ENCODE assay signal across 18 cellular contexts in genomic region chrX:118179161-118179560, GRCh38.
DNase-seq lines count a peak whose midpoint lies in the region; ATAC-seq, FAIRE-seq and TF ChIP-seq lines count a peak whose summit lies in the region.
"Had no signal": no experiment of that assay in that cellular context is flagged by ENCODE, and none has a peak within 500 bp of the region (broad histone marks: within the 10 kb centered on the region; RNA-seq: fewer than 3 reads in every experiment).

No MANE protein-coding gene starts in this region.

- H2AFZ ChIP-seq in astrocyte (ENCODE audit: low read depth, low read length) = no peak overlapping the region

- H3K4me3 Mint-ChIP-seq in astrocyte (ENCODE audit: unreplicated experiment) = no peak overlapping the region
- H3K4me3 Mint-ChIP-seq: CD14-positive monocyte; CD4-positive, alpha-beta memory T cell; HFFc6 had no signal

- no peaks in the 10 kb centered on the region for H3K27me3 Mint-ChIP-seq in astrocyte (ENCODE audit: low read depth, unreplicated experiment)
- H3K27me3 Mint-ChIP-seq: CD4-positive, alpha-beta memory T cell had no signal

- WGBS in suprapubic skin = 65% methylated on average over 3 of the region's 3 CpGs

- DNase-seq in H7 = peak; percentile 10
- no peak for DNase-seq in astrocyte (ENCODE audit: low read depth)
- DNase-seq in fibroblast of pulmonary artery (ENCODE audit: low read depth) = peak; percentile 1
- no peak for DNase-seq in ecto neural progenitor cell (ENCODE audit: low spot score)
- DNase-seq in SHP77 treated with DMSO at 0.1 percent for 48 hours (lab: John Stamatoyannopoulos, UW) = no peak
- DNase-seq in suprapubic skin (ENCODE audit: low spot score in 2 of 2) = no peak
- DNase-seq: 8988T; CD4-positive, alpha-beta memory T cell; DMS153; DMS79; GDM1; HFFc6 had no signal

- H4K20me1 ChIP-seq in astrocyte (ENCODE audit: insufficient read depth, low read length) = no peaks in the 10 kb centered on the region
- H4K20me1 ChIP-seq: BLaER1 had no signal

- H3K4me3 ChIP-seq in H7 (ENCODE audit: insufficient read depth, low read depth, low read length) (no peak overlapping the region), astrocyte (ENCODE audit: insufficient read depth, low read depth, low read length) (no peak overlapping the region), fibroblast of pulmonary artery (replicated peaks; ENCODE audit: low read depth, low read length) (no peak overlapping the region), suprapubic skin (no peak overlapping the region)
- H3K4me3 ChIP-seq: BLaER1 had no signal

- TF ChIP-seq EP300 in suprapubic skin (IDR thresholded peaks at IDR 0.05) = no peak

- no peak overlapping the region for H3K27ac Mint-ChIP-seq in astrocyte (ENCODE audit: unreplicated experiment)
- H3K27ac Mint-ChIP-seq: CD14-positive monocyte; CD4-positive, alpha-beta memory T cell; HFFc6 had no signal

- H3K9me3 ChIP-seq in astrocyte (ENCODE audit: insufficient read depth, low read depth, low read length) (no peaks in the 10 kb centered on the region), suprapubic skin (no peaks in the 10 kb centered on the region)

- H3K27me3 ChIP-seq in H7 (ENCODE audit: control insufficient read depth, insufficient read depth, low read length) (no peaks in the 10 kb centered on the region), astrocyte (ENCODE audit: insufficient read depth, low read length) (no peaks in the 10 kb centered on the region), suprapubic skin (no peaks in the 10 kb centered on the region)
- H3K27me3 ChIP-seq: BLaER1 had no signal

- FAIRE-seq in astrocyte (lab: Jason Lieb, UNC) = peak; percentile 74
- FAIRE-seq: GM12892, GM18507 had no signal

- peaks cover 2% of the 10 kb centered on the region for H3K9me3 Mint-ChIP-seq in astrocyte (ENCODE audit: unreplicated experiment)
- H3K9me3 Mint-ChIP-seq: HFFc6 had no signal

- H3K9ac ChIP-seq in astrocyte (ENCODE audit: low read length) = no peak overlapping the region
- H3K9ac ChIP-seq: BLaER1 had no signal

- H3K4me1 ChIP-seq in astrocyte (ENCODE audit: insufficient read depth, low read length) (peaks cover 3% of the 10 kb centered on the region), suprapubic skin (no peaks in the 10 kb centered on the region)

- H3K36me3 ChIP-seq in H7 (replicated peaks; ENCODE audit: control insufficient read depth, insufficient read depth, low read length) (no peaks in the 10 kb centered on the region), astrocyte (ENCODE audit: insufficient read depth, low read length) (no peaks in the 10 kb centered on the region), suprapubic skin (no peaks in the 10 kb centered on the region)
- H3K36me3 ChIP-seq: BLaER1 had no signal

- no peak for TF ChIP-seq CTCF in astrocyte (IDR thresholded peaks at IDR 0.05; ENCODE audit: insufficient read depth, low read depth, low read length)
- TF ChIP-seq CTCF in fibroblast of pulmonary artery (IDR thresholded peaks at IDR 0.05; ENCODE audit: low read length, missing control alignments) = no peak
- no peak for TF ChIP-seq CTCF in suprapubic skin (IDR thresholded peaks at IDR 0.05)

- no peak for TF ChIP-seq POLR2A in suprapubic skin (IDR thresholded peaks at IDR 0.05)

- H3K36me3 Mint-ChIP-seq in astrocyte (ENCODE audit: low read depth, unreplicated experiment) = no peaks in the 10 kb centered on the region
- H3K36me3 Mint-ChIP-seq: CD14-positive monocyte; CD4-positive, alpha-beta memory T cell had no signal

- H3K4me1 Mint-ChIP-seq in astrocyte (ENCODE audit: low read depth, unreplicated experiment) = no peaks in the 10 kb centered on the region
- H3K4me1 Mint-ChIP-seq: CD14-positive monocyte; CD4-positive, alpha-beta memory T cell had no signal

- no peak overlapping the region for H3K4me2 ChIP-seq in astrocyte (ENCODE audit: low read length)
- H3K4me2 ChIP-seq: BLaER1 had no signal

- ATAC-seq in GM19397 (IDR thresholded peaks at IDR 0.05; ENCODE audit: unreplicated experiment) = no peak
- ATAC-seq: HCT116 had no signal

- no peak overlapping the region for H3K27ac ChIP-seq in astrocyte (ENCODE audit: low read depth, low read length)
- H3K27ac ChIP-seq in suprapubic skin = no peak overlapping the region
- H3K27ac ChIP-seq: BLaER1 had no signal

- H3K79me2 ChIP-seq in astrocyte (ENCODE audit: insufficient read depth, low read length) = no peaks in the 10 kb centered on the region

Comparison
In these comparisons a context has a peak if more than half of its experiments do, and no peak if none do; other contexts are left out.
1. DNase-seq: peak in H7 (single experiment) and fibroblast of pulmonary artery (single experiment); none in astrocyte (single experiment), ecto neural progenitor cell (single experiment), SHP77 treated with DMSO at 0.1 percent for 48 hours (single experiment) and suprapubic skin (0 of 2).